1 cellular context compared by ENCODE assay signal in the genomic region with DNA sequence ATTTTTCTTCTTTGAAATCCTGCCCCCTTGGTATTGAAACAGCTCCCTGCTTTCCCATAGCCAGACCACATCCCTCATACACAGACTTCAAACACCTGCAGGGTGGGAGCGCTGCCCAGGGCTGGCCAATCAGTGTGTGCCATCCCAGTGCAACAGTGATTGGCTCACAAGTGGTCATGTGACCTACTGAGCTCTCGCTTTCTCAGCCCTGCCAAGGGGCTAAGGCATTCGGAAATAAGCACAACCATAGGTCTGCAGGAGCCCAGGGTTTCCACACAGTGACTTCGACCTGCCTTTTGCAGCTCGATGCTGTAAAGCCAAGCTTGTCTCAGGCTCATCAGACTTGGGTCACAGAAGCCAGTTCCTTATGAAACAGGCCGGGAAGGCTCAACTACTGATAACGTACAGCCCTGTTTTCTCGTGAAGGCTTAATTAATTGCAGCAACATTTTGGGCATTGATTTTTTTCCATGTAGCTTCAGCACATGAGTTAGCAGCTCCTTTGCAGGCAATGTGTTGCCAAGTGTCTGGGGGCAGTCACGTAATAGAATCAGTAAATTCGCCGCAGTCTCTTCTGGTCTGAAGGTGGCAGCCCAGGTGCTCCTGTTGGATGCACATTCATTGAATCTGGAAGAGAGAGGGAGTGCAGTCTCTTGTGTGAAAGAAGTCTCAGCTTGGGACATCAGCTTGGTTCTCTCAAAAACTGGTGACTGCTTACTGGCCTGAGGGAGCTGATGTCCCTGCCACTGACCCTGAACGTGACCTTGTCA.
TF ChIP-seq lines count a peak whose summit lies in the region.

No MANE protein-coding gene starts in this region.

TF ChIP-seq in K562, 482 proteins besides CTCF, POLR2A, EP300 and RAD21 (continued from another document):
- TF ChIP-seq ZNF707 (CRISPR knock-in tag; conservative IDR thresholded peaks at IDR 0.05): no peak
